In the genomic region with DNA sequence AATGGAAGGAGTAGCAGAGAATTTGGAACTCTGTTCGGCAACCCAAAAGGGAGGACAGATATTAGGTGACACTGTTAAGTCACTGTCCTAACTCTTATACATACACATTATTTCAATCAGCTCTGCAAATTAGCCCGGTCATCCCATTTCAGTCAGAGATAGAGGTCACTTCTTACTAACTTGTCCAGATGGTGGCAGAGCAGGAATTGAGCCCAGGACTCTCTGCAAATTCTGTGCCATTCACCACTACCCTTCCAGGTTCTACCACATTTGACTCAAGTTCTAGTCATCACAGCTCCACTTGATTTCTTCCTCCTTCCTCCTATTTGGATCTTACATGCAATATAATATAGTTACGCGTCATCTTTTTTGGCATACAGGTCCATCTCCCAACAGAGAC, we compare ENCODE assay signal across 20 cellular contexts. TPM values are rescaled to one million over a fixed set of nuclear protein-coding genes. Genes with fewer than 3 reads are reported as not detected.
"Had no signal": no experiment of that assay in that cellular context is flagged by ENCODE, and none has a peak within 500 bp of the region (broad histone marks: within the 10 kb centered on the region; RNA-seq: fewer than 3 reads in every experiment).

No MANE protein-coding gene starts in this region.

- H3K9ac ChIP-seq: KMS-11 had no signal

- H3K36me3 ChIP-seq: SJCRH30 had no signal

- H3K4me1 Mint-ChIP-seq: IgD-negative memory B cell had no signal

- H3K9me3 ChIP-seq: SJCRH30 had no signal

- H3K4me3 Mint-ChIP-seq: IgD-negative memory B cell had no signal

- H3K27ac Mint-ChIP-seq: IgD-negative memory B cell had no signal

- H3K27ac ChIP-seq: HL-60, KMS-11, SJCRH30 had no signal

- H3K27me3 ChIP-seq: SJCRH30 had no signal

- H3K4me1 ChIP-seq: SJCRH30 had no signal

- DNase-seq: Kasumi-1; NCI-H1048; NCI-H1105; NCI-H1417; NCI-H1694; NCI-H187 treated with DMSO at 0.1 percent for 48 hours; NCI-H2029 treated with DMSO at 0.1 percent for 48 hours; NCI-H2171 treated with DMSO at 0.1 percent for 48 hours; NCI-H524; NCI-H526 treated with DMSO at 0.1 percent for 48 hours; NCI-H748 treated with DMSO at 0.1 percent for 48 hours; NK-92 treated with Interleukin-12 subunit alpha and Interleukin-12 subunit beta, amount 100 ng/mL, for 24 hours; PC-3; SHP77 treated with DMSO at 0.1 percent for 48 hours; SJCRH30; T-helper 1 cell had no signal

- H3K36me3 Mint-ChIP-seq: IgD-negative memory B cell had no signal

- H3K4me3 ChIP-seq: K562, SJCRH30 had no signal

- H3K9me3 Mint-ChIP-seq: IgD-negative memory B cell had no signal

RNA-seq across cellular contexts. Expression of a gene that starts 35.9 kb away (rescaled TPM):
- total RNA-seq: PC-3, SJCRH30 had no signal
